23 cellular contexts compared by ENCODE assay signal in the genomic region with DNA sequence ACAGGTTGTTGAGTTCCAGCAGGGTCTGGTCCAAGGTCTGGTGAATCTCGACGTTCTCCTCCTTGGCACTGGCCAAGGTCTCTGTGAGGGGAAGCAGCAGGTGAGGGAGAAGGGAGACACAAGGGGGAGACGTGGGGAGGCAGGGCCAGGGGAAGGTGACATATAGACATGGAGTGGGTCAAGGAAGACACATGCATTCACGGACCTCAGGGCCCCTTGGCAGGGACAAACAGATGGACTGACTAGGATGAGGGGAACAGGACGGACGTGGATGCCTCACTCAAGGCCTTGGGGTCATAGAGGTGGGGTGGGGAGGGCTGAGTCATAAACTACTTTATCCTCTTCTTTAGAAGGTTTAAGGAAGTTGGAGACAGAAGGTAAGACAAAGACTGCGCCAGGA. TPM values are rescaled to one million over a fixed set of nuclear protein-coding genes. Genes with fewer than 3 reads are reported as not detected.
DNase-seq lines count a peak whose midpoint lies in the region; ATAC-seq, FAIRE-seq and TF ChIP-seq lines count a peak whose summit lies in the region.
"Had no signal": no experiment of that assay in that cellular context is flagged by ENCODE, and none has a peak within 500 bp of the region (broad histone marks: within the 10 kb centered on the region; RNA-seq: fewer than 3 reads in every experiment).

No MANE protein-coding gene starts in this region.

- peaks cover 25% of the 10 kb centered on the region for H3F3A ChIP-seq in GM23338 (replicated peaks; ENCODE audit: low read depth)

- no peaks in the 10 kb centered on the region for H3K9me3 Mint-ChIP-seq in GM23338
- H3K9me3 Mint-ChIP-seq: activated naive CD8-positive, alpha-beta T cell treated with anti-CD3 and anti-CD28 coated beads, Interleukin-2, amount 50 U/mL, for 24 hours; natural killer cell treated with Interleukin-12 subunit alpha and Interleukin-12 subunit beta and Interleukin-15 and Interleukin-18, amount 100 ng/mL, for 72 hours; T-helper 1 cell treated with Interleukin-12 subunit alpha and Interleukin-12 subunit beta and Interleukin-4 antibody, amounts not matched to agents 30 μg/mL and 1 μg/mL, for 36 hours had no signal

- DNase-seq in GM23338 (ENCODE audit: low spot score) = no peak
- DNase-seq in bronchial epithelial cell (ENCODE audit: low read depth) = no peak
- no peak for DNase-seq in stomach
- DNase-seq in GM19240 (ENCODE audit: insufficient read length, low spot score) = no peak
- no peak for DNase-seq in activated CD4-positive, CD25-positive, alpha-beta regulatory T cell treated with anti-CD3 and anti-CD28 coated beads, Interleukin-2, amount 50 U/mL, for 72 hours
- no peak for DNase-seq in activated T-cell treated with anti-CD3 and anti-CD28 coated beads for 4 hours
- DNase-seq in NCI-H524 (lab: John Stamatoyannopoulos, UW) = no peak
- DNase-seq: activated CD4-positive, CD25-positive, alpha-beta regulatory T cell; activated naive CD8-positive, alpha-beta T cell treated with anti-CD3 and anti-CD28 coated beads, Interleukin-2, amount 50 U/mL, for 24 hours; caudate nucleus; DMS79 treated with DMSO at 0.1 percent for 48 hours; effector CD4-positive, alpha-beta T cell; hippocampal formation; NCI-H1048; NCI-H526 treated with DMSO at 0.1 percent for 48 hours; stimulated activated CD4-positive, alpha-beta T cell treated with anti-CD3 and anti-CD28 coated beads, Interleukin-15, amount 100 ng/mL, for 24 hours; stimulated activated naive CD4-positive, alpha-beta T cell had no signal

- FAIRE-seq in bronchial epithelial cell (lab: Jason Lieb, UNC) = peak; percentile 93
- FAIRE-seq: GM19239 had no signal

- TF ChIP-seq POLR2A in stomach (IDR thresholded peaks at IDR 0.05) = no peak

- H3K4me2 ChIP-seq in GM23338 = no peak overlapping the region
- H3K4me2 ChIP-seq: KMS-11 had no signal

- H3K27ac ChIP-seq in GM23338 (ENCODE audit: low read depth) (peak overlapping the region; percentile 80; the same call in 1 of the 2 replicates), muscle layer of duodenum (ENCODE audit: low read length) (peak overlapping the region; percentile 61), stomach (peak overlapping the region; percentile 22 to 97 (median 92))
- H3K27ac ChIP-seq: KMS-11 had no signal

- H3K36me3 ChIP-seq in GM23338 (ENCODE audit: insufficient read depth) = peaks cover 26% of the 10 kb centered on the region
- peaks cover 15% of the 10 kb centered on the region for H3K36me3 ChIP-seq in bronchial epithelial cell (ENCODE audit: control insufficient read depth, insufficient read depth, low read length)
- peaks cover 26 to 43% of the 10 kb centered on the region in 2 donors for H3K36me3 ChIP-seq in muscle layer of duodenum (ENCODE audit: control insufficient read depth in 1 of 2, insufficient read depth in 2 of 2, low read length in 2 of 2)
- H3K36me3 ChIP-seq in stomach = peaks cover 36 to 64% (median 45%) of the 10 kb centered on the region in 4 donors

- intact Hi-C loops in stomach (cut with DNase I; ENCODE audit: low total_unique reads) = no loop called here

- H3K79me2 ChIP-seq in GM23338 (replicated peaks; ENCODE audit: insufficient read depth) = 0 out of 2 replicates have a peak, but pooled peaks cover 2% of the 10 kb centered on the region

- no peak overlapping the region for H3K27ac Mint-ChIP-seq in GM23338
- H3K27ac Mint-ChIP-seq: activated naive CD8-positive, alpha-beta T cell treated with anti-CD3 and anti-CD28 coated beads, Interleukin-2, amount 50 U/mL, for 24 hours; natural killer cell treated with Interleukin-12 subunit alpha and Interleukin-12 subunit beta and Interleukin-15 and Interleukin-18, amount 100 ng/mL, for 72 hours; T-helper 1 cell treated with Interleukin-12 subunit alpha and Interleukin-12 subunit beta and Interleukin-4 antibody, amounts not matched to agents 30 μg/mL and 1 μg/mL, for 36 hours had no signal

- H3K4me3 ChIP-seq in GM23338 (no peak overlapping the region), bronchial epithelial cell (ENCODE audit: low read depth, low read length) (no peak overlapping the region), muscle layer of duodenum (ENCODE audit: low read depth in 1 of 2, low read length in 2 of 2) (no peak overlapping the region), stomach (no peak overlapping the region)

- no peaks in the 10 kb centered on the region for H3K9me3 ChIP-seq in muscle layer of duodenum (ENCODE audit: control insufficient read depth in 1 of 2, low read length in 2 of 2)
- H3K9me3 ChIP-seq in stomach = no peaks in the 10 kb centered on the region

- peaks cover 3% of the 10 kb centered on the region; the same call in 1 of the 2 replicates for H4K20me1 ChIP-seq in GM23338 (replicated peaks; ENCODE audit: insufficient read depth)

- peaks cover 52% of the 10 kb centered on the region for H3K36me3 Mint-ChIP-seq in GM23338 (ENCODE audit: low read depth)
- H3K36me3 Mint-ChIP-seq: natural killer cell treated with Interleukin-12 subunit alpha and Interleukin-12 subunit beta and Interleukin-15 and Interleukin-18, amount 100 ng/mL, for 72 hours had no signal

- peaks cover 1% of the 10 kb centered on the region; the same call in 1 of the 2 replicates for H3K27me3 ChIP-seq in GM23338 (ENCODE audit: insufficient read depth)
- H3K27me3 ChIP-seq in bronchial epithelial cell (ENCODE audit: control insufficient read depth, insufficient read depth, low read length) = no peaks in the 10 kb centered on the region
- H3K27me3 ChIP-seq in muscle layer of duodenum (ENCODE audit: low read depth, low read length) = no peaks in the 10 kb centered on the region
- H3K27me3 ChIP-seq in stomach = no peaks in the 10 kb centered on the region

- TF ChIP-seq EP300 in stomach (IDR thresholded peaks at IDR 0.05) = no peak

- H3K4me1 Mint-ChIP-seq in GM23338 = peaks cover 26% of the 10 kb centered on the region
- H3K4me1 Mint-ChIP-seq: activated naive CD8-positive, alpha-beta T cell treated with anti-CD3 and anti-CD28 coated beads, Interleukin-2, amount 50 U/mL, for 24 hours had no signal

- TF ChIP-seq CTCF in GM23338 (conservative IDR thresholded peaks at IDR 0.05; ENCODE audit: low read depth in 2 of 2) (no peak), bronchial epithelial cell (IDR thresholded peaks at IDR 0.05; ENCODE audit: insufficient read depth, low read length, severe bottlenecking) (no peak), stomach (IDR thresholded peaks at IDR 0.05) (no peak)

- no peaks in the 10 kb centered on the region for H3K9me2 ChIP-seq in GM23338 (ENCODE audit: insufficient read depth)

- no peak overlapping the region for H2AFZ ChIP-seq in GM23338

- H3K4me1 ChIP-seq in GM23338 (ENCODE audit: insufficient read depth) = peaks cover 10% of the 10 kb centered on the region
- peaks cover 0 to 33% of the 10 kb centered on the region in 2 donors for H3K4me1 ChIP-seq in muscle layer of duodenum (ENCODE audit: control insufficient read depth in 1 of 2, insufficient read depth in 2 of 2, low read length in 2 of 2)
- H3K4me1 ChIP-seq in stomach = peaks cover 19 to 97% (median 61%) of the 10 kb centered on the region in 4 donors

- H3K4me3 Mint-ChIP-seq in GM23338 = no peak overlapping the region
- H3K4me3 Mint-ChIP-seq: activated naive CD8-positive, alpha-beta T cell treated with anti-CD3 and anti-CD28 coated beads, Interleukin-2, amount 50 U/mL, for 24 hours; natural killer cell treated with Interleukin-12 subunit alpha and Interleukin-12 subunit beta and Interleukin-15 and Interleukin-18, amount 100 ng/mL, for 72 hours; T-helper 1 cell treated with Interleukin-12 subunit alpha and Interleukin-12 subunit beta and Interleukin-4 antibody, amounts not matched to agents 30 μg/mL and 1 μg/mL, for 36 hours had no signal

- H3K27me3 Mint-ChIP-seq in GM23338 (ENCODE audit: insufficient read depth, low read depth, poor library complexity) = peaks cover 14% of the 10 kb centered on the region
- H3K27me3 Mint-ChIP-seq: activated naive CD8-positive, alpha-beta T cell treated with anti-CD3 and anti-CD28 coated beads, Interleukin-2, amount 50 U/mL, for 24 hours; natural killer cell treated with Interleukin-12 subunit alpha and Interleukin-12 subunit beta and Interleukin-15 and Interleukin-18, amount 100 ng/mL, for 72 hours had no signal

- no peak for ATAC-seq in GM23338
- ATAC-seq: activated naive CD8-positive, alpha-beta T cell treated with anti-CD3 and anti-CD28 coated beads, Interleukin-2, amount 50 U/mL, for 24 hours; natural killer cell treated with Interleukin-12 subunit alpha and Interleukin-12 subunit beta and Interleukin-15 and Interleukin-18, amount 100 ng/mL, for 72 hours had no signal

- WGBS in stomach, 5 donors = 61 to 72% (median 67%) methylated on average over 7 of the region's 7 CpGs

TF ChIP-seq in GM23338, 12 proteins besides CTCF, POLR2A, EP300 and RAD21 (continues in another document):
- TF ChIP-seq POLR2AphosphoS5 (IDR thresholded peaks at IDR 0.05; ENCODE audit: low read depth) = no peak

RNA-seq across cellular contexts. Expression of a gene that starts 7.6 kb away (rescaled TPM):
- total RNA-seq in GM23338 (2014; rRNA removed; shearing (Covaris generic)) = 116 and 141 TPM in 2 replicates
- polyA plus RNA-seq in GM23338 (2016; fragmentation: Nextera tagmentation; extraction: Ambion mirVana) = 488 and 540 TPM in 2 replicates
- total RNA-seq in bronchial epithelial cell = 46.1 and 57.7 TPM in 2 replicates
- 1,000 to 10,000 TPM in 3 of 5 donors, 100 to 1,000 TPM in 2; 537 to 3,642 (median 1,228) TPM for total RNA-seq in stomach
- polyA plus RNA-seq in stomach = 1,000 to 10,000 TPM in 1 of 3 donors, 100 to 1,000 TPM in 2; 460 to 2,257 (median 672) TPM

RNA-seq across cellular contexts. Expression of a gene that starts 8.4 kb away (rescaled TPM):
- total RNA-seq in GM23338 (2014; rRNA removed; shearing (Covaris generic)) = not detected in 2 replicates
- 1.1 and 2.2 TPM in 2 replicates for polyA plus RNA-seq in GM23338 (2016; fragmentation: Nextera tagmentation; extraction: Ambion mirVana)
- total RNA-seq in bronchial epithelial cell = 3.2 and 28.5 TPM in 2 replicates
- total RNA-seq in stomach = 100 to 1,000 TPM in 3 of 5 donors, 10 to 100 TPM in 1, 1 to 10 TPM in 1; 1.2 to 670 (median 161) TPM
- 100 to 1,000 TPM; 115 to 653 (median 541) TPM for polyA plus RNA-seq in stomach
- total RNA-seq: natural killer cell treated with Interleukin-12 subunit alpha and Interleukin-12 subunit beta and Interleukin-15 and Interleukin-18, amount 100 ng/mL, for 72 hours had no signal

RNA-seq across cellular contexts. Expression of a gene that starts 17.1 kb away (rescaled TPM):
- 16.8 and 25.7 TPM in 2 replicates for total RNA-seq in GM23338 (2014; rRNA removed; shearing (Covaris generic))
- polyA plus RNA-seq in GM23338 (2016; fragmentation: Nextera tagmentation; extraction: Ambion mirVana) = 25.2 and 31.0 TPM in 2 replicates
- total RNA-seq in bronchial epithelial cell = 0.13 and 0.79 TPM in 2 replicates
- total RNA-seq in stomach = 10 to 100 TPM in 3 of 5 donors, 1 to 10 TPM in 2; 1.8 to 58.3 (median 11.6) TPM
- polyA plus RNA-seq in stomach = 1 to 10 TPM; 2.8 to 4.3 (median 3.2) TPM

RNA-seq across cellular contexts. Expression of a gene that starts 24.0 kb away (rescaled TPM):
- total RNA-seq in GM23338 (2014; rRNA removed; shearing (Covaris generic)) = 2.4 and 6.9 TPM in 2 replicates
- polyA plus RNA-seq in GM23338 (2016; fragmentation: Nextera tagmentation; extraction: Ambion mirVana) = 18.4 and 20.8 TPM in 2 replicates
- 11.4 and 13.7 TPM in 2 replicates for total RNA-seq in bronchial epithelial cell
- total RNA-seq in stomach = 100 to 1,000 TPM in 1 of 5 donors, 10 to 100 TPM in 4; 15.6 to 104 (median 28.1) TPM
- polyA plus RNA-seq in stomach = 10 to 100 TPM; 58.8 to 86.4 (median 69.7) TPM

RNA-seq across cellular contexts. Expression of a gene that starts 24.3 kb away (rescaled TPM):
- total RNA-seq in GM23338 (2014; rRNA removed; shearing (Covaris generic)) = 8,626 and 33,360 TPM in 2 replicates
- polyA plus RNA-seq in GM23338 (2016; fragmentation: Nextera tagmentation; extraction: Ambion mirVana) (15.3 and 43.0 TPM in 2 replicates), stomach (10 to 100 TPM in 1 of 3 donors, not detected in 2; 64.3 TPM)
- total RNA-seq in bronchial epithelial cell (15,881 and 37,648 TPM in 2 replicates), stomach (over 10,000 TPM in 4 of 5 donors, 1,000 to 10,000 TPM in 1; 1,379 to 137,340 (median 23,544) TPM)
- polyA plus RNA-seq: urinary bladder had no signal
